Comparison of ENCODE assay signal across 9 cellular contexts in genomic region chrX:153984351-153985178, GRCh38. TPM values are rescaled to one million over a fixed set of nuclear protein-coding genes. Genes with fewer than 3 reads are reported as not detected.
DNase-seq lines count a peak whose midpoint lies in the region; ATAC-seq, FAIRE-seq and TF ChIP-seq lines count a peak whose summit lies in the region.
"Had no signal": no experiment of that assay in that cellular context is flagged by ENCODE, and none has a peak within 500 bp of the region (broad histone marks: within the 10 kb centered on the region; RNA-seq: fewer than 3 reads in every experiment).

No MANE protein-coding gene starts in this region.

- no peaks in the 10 kb centered on the region for H3F3A ChIP-seq in neural progenitor cell (ENCODE audit: low read depth)

- H4K91ac ChIP-seq in IMR-90 (ENCODE audit: insufficient read depth, low read depth, low read length) = no peak overlapping the region

- no peaks in the 10 kb centered on the region for H3K9me3 Mint-ChIP-seq in activated naive CD4-positive, alpha-beta T cell treated with anti-CD3 and anti-CD28 coated beads, Interleukin-2, amount 50 U/mL, for 72 hours
- H3K9me3 Mint-ChIP-seq in neural progenitor cell = no peaks in the 10 kb centered on the region

- H2AFZ ChIP-seq in IMR-90 (replicated peaks; ENCODE audit: low read length, poor library complexity) = no peak overlapping the region
- H2AFZ ChIP-seq in neural progenitor cell (replicated peaks) = no peak overlapping the region

- peak overlapping the region; percentile 28; the same call in 1 of the 2 replicates for H2AK5ac ChIP-seq in IMR-90 (ENCODE audit: low read depth, low read length)

- TF ChIP-seq CTCF in GM06990 (IDR thresholded peaks at IDR 0.05; ENCODE audit: insufficient read depth, low read length, poor library complexity, severe bottlenecking) (no peak), IMR-90 (conservative IDR thresholded peaks at IDR 0.05; ENCODE audit: low read depth, low read length) (no peak), neural progenitor cell (IDR thresholded peaks at IDR 0.05) (no peak)

- intact Hi-C loops in IMR-90 (cut with micrococcal nuclease) = no loop called here

- DNase-seq in GM06990 (ENCODE audit: extremely low read depth, insufficient read length) (peak; percentile 64), IMR-90 (no peak), neural progenitor cell (ENCODE audit: low spot score) (no peak), GM19239 (ENCODE audit: insufficient read length, low spot score) (no peak), COR-L47 (lab: John Stamatoyannopoulos, UW) (no peak), NCI-H748 (lab: John Stamatoyannopoulos, UW; ENCODE audit: unreplicated experiment) (no peak)
- DNase-seq in activated naive CD4-positive, alpha-beta T cell treated with anti-CD3 and anti-CD28 coated beads, Interleukin-2, amount 50 U/mL, for 72 hours (ENCODE audit: low spot score in 2 of 2) = peak in 1 of 2 donors; percentile 33
- DNase-seq: NCI-H2081 treated with DMSO at 0.1 percent for 48 hours had no signal

- no peak overlapping the region for H3K4me2 ChIP-seq in IMR-90 (ENCODE audit: low read depth, low read length)
- no peak overlapping the region for H3K4me2 ChIP-seq in neural progenitor cell

- H3K27ac Mint-ChIP-seq in activated naive CD4-positive, alpha-beta T cell treated with anti-CD3 and anti-CD28 coated beads, Interleukin-2, amount 50 U/mL, for 72 hours = peak overlapping the region; percentile 91 to 95
- H3K27ac Mint-ChIP-seq in neural progenitor cell = peak overlapping the region; percentile 72

- no peak overlapping the region for H3K14ac ChIP-seq in IMR-90 (replicated peaks; ENCODE audit: low read depth, low read length)

- in situ Hi-C loops in IMR-90 (cut with MboI; ENCODE audit: low sequenced_read_pairs) = no loop called here

- H3K27ac ChIP-seq in IMR-90 (ENCODE audit: insufficient read depth, low read length) (no peak overlapping the region), neural progenitor cell (no peak overlapping the region)

- no peak overlapping the region for H2BK15ac ChIP-seq in IMR-90 (ENCODE audit: low read depth, low read length)

- H3K9me3 ChIP-seq in IMR-90 (ENCODE audit: control insufficient read depth, insufficient read depth, low read length) (peaks cover 4% of the 10 kb centered on the region; the same call in 1 of the 2 replicates), neural progenitor cell (ENCODE audit: low read depth) (no peaks in the 10 kb centered on the region)

- no peaks in the 10 kb centered on the region for H3K4me1 ChIP-seq in IMR-90 (ENCODE audit: control insufficient read depth, insufficient read depth, low read length)
- no peaks in the 10 kb centered on the region for H3K4me1 ChIP-seq in neural progenitor cell

- no peak overlapping the region for H3K4me3 ChIP-seq in GM06990 (replicated peaks; ENCODE audit: low read depth, low read length)
- no peak overlapping the region for H3K4me3 ChIP-seq in IMR-90 (ENCODE audit: insufficient read depth, low read depth, low read length)
- H3K4me3 ChIP-seq in neural progenitor cell = no peak overlapping the region

- no peak for TF ChIP-seq RAD21 in IMR-90 (IDR thresholded peaks at IDR 0.05; ENCODE audit: low read length)

- H2BK5ac ChIP-seq in IMR-90 (ENCODE audit: low read depth, low read length, poor library complexity, severe bottlenecking) = no peak overlapping the region

- H2AK9ac ChIP-seq in IMR-90 (replicated peaks; ENCODE audit: low read depth, low read length, poor library complexity) = peak overlapping the region; percentile 9

- H4K8ac ChIP-seq in IMR-90 (ENCODE audit: low read depth in 2 of 2, low read length in 2 of 2) = peak overlapping the region; percentile 44 to 87; a peak in 2 of 4 replicates

- TF ChIP-seq POLR2A in IMR-90 (IDR thresholded peaks at IDR 0.05; ENCODE audit: low read depth, low read length) = no peak

- H3K9ac ChIP-seq in IMR-90 (ENCODE audit: low read depth, low read length) (no peak overlapping the region), neural progenitor cell (no peak overlapping the region)

- POLR2A ChIA-PET in IMR-90 (lab: Charles Lee; ENCODE audit: unreplicated experiment) = no interaction called here

- H3K36me3 ChIP-seq in GM06990 (ENCODE audit: control insufficient read depth, insufficient read depth, low read length) (no peaks in the 10 kb centered on the region), IMR-90 (ENCODE audit: control insufficient read depth, insufficient read depth, low read length) (no peaks in the 10 kb centered on the region; the same call in 1 of the 2 replicates), neural progenitor cell (no peaks in the 10 kb centered on the region)

- no peak overlapping the region for H3K56ac ChIP-seq in IMR-90 (ENCODE audit: extremely low read depth, insufficient read depth, low read length)

- 37% methylated on average over 2 of the region's 20 CpGs; no CpG with 5 or more reads in 1 of the 2 experiments for WGBS in IMR-90 (ENCODE audit: extremely low coverage in 2 of 2, insufficient read length in 1 of 2), 2 experiments

- H2BK20ac ChIP-seq in IMR-90 (ENCODE audit: low read depth, low read length) = no peak overlapping the region

- no peaks in the 10 kb centered on the region for H3K9me1 ChIP-seq in IMR-90 (ENCODE audit: insufficient read depth, low read length)

- H3K79me2 ChIP-seq in neural progenitor cell (ENCODE audit: low read depth) = no peaks in the 10 kb centered on the region

- H3K27me3 ChIP-seq in GM06990 (replicated peaks; ENCODE audit: control insufficient read depth, insufficient read depth, low read length) = no peaks in the 10 kb centered on the region
- no peaks in the 10 kb centered on the region; the same call in 1 of the 2 replicates for H3K27me3 ChIP-seq in IMR-90 (ENCODE audit: control insufficient read depth, insufficient read depth, low read length)
- no peaks in the 10 kb centered on the region for H3K27me3 ChIP-seq in neural progenitor cell

- no peaks in the 10 kb centered on the region for H3K79me1 ChIP-seq in IMR-90 (ENCODE audit: low read depth in 1 of 2, low read length in 2 of 2)

- dilution Hi-C loops in IMR-90 (cut with HindIII; ENCODE audit: low sequenced_read_pairs, unreplicated experiment) = no loop called here

- H4K20me1 ChIP-seq in IMR-90 (ENCODE audit: insufficient read depth, low read length) = no peaks in the 10 kb centered on the region
- H4K20me1 ChIP-seq in neural progenitor cell (ENCODE audit: low read depth) = no peaks in the 10 kb centered on the region

- ATAC-seq in IMR-90 (ENCODE audit: low read depth) = no peak
- ATAC-seq in activated naive CD4-positive, alpha-beta T cell treated with anti-CD3 and anti-CD28 coated beads, Interleukin-2, amount 50 U/mL, for 72 hours = peak; percentile 32 to 56
- no peak for ATAC-seq in GM21423 (IDR thresholded peaks at IDR 0.05; ENCODE audit: unreplicated experiment)

- peaks cover 5% of the 10 kb centered on the region for H3K27me3 Mint-ChIP-seq in neural progenitor cell (ENCODE audit: insufficient read depth, low read depth)

- no peak for FAIRE-seq in GM19239 (lab: Jason Lieb, UNC)

- no peak overlapping the region for H3K4ac ChIP-seq in IMR-90 (ENCODE audit: low read depth, low read length)

- CTCF ChIA-PET in IMR-90 (lab: Yijun Ruan, JAX) = no interaction called here

- H3K36me3 Mint-ChIP-seq in activated naive CD4-positive, alpha-beta T cell treated with anti-CD3 and anti-CD28 coated beads, Interleukin-2, amount 50 U/mL, for 72 hours = peaks cover 8 to 14% of the 10 kb centered on the region in 2 donors
- peaks cover 6% of the 10 kb centered on the region for H3K36me3 Mint-ChIP-seq in neural progenitor cell

- no peak overlapping the region for H3K18ac ChIP-seq in IMR-90 (ENCODE audit: low read depth, low read length)

- H4K5ac ChIP-seq in IMR-90 (ENCODE audit: low read depth, low read length) = no peak overlapping the region

- H3K4me1 Mint-ChIP-seq in neural progenitor cell = peaks cover 22% of the 10 kb centered on the region

- H2BK120ac ChIP-seq in IMR-90 (ENCODE audit: low read depth, low read length) = no peak overlapping the region

- no peak overlapping the region for H3K23ac ChIP-seq in IMR-90 (ENCODE audit: low read depth, low read length)

- no peak overlapping the region for H3K4me3 Mint-ChIP-seq in neural progenitor cell

- BruUV-seq in IMR-90 (replicated peaks; lab: Mats Ljungman, UMichigan) = no TSS peak

RNA-seq across cellular contexts. Expression of gene TMEM187, which starts 12.0 kb away (rescaled TPM):
- total RNA-seq in IMR-90 (2012; rRNA removed) = 2.8 and 3.4 TPM in 2 replicates
- 6.2 and 6.3 TPM in 2 replicates for polyA plus RNA-seq in IMR-90 (2012; rRNA removed)
- polyA plus RNA-seq in IMR-90 (2012; cell fraction: cytosol; rRNA removed) = 4.8 and 12.1 TPM in 2 replicates
- polyA plus RNA-seq in IMR-90 (2012; cell fraction: nucleus; rRNA removed; ENCODE audit: low replicate concordance) = 3.3 and 9.5 TPM in 2 replicates
- 1 to 10 TPM; 5.1 to 6.4 TPM for total RNA-seq in activated naive CD4-positive, alpha-beta T cell treated with anti-CD3 and anti-CD28 coated beads, Interleukin-2, amount 50 U/mL, for 72 hours
- 2.4 and 6.8 TPM in 2 replicates for total RNA-seq in neural progenitor cell (ENCODE audit: low replicate concordance)

RNA-seq across cellular contexts. Expression of gene HCFC1, which starts 12.9 kb away (rescaled TPM):
- total RNA-seq in IMR-90 (2012; rRNA removed) = 3.2 and 4.4 TPM in 2 replicates
- 17.6 and 19.0 TPM in 2 replicates for polyA plus RNA-seq in IMR-90 (2012; rRNA removed)
- 12.9 and 16.8 TPM in 2 replicates for polyA plus RNA-seq in IMR-90 (2012; cell fraction: cytosol; rRNA removed)
- 21.4 and 46.2 TPM in 2 replicates for polyA plus RNA-seq in IMR-90 (2012; cell fraction: nucleus; rRNA removed; ENCODE audit: low replicate concordance)
- total RNA-seq in activated naive CD4-positive, alpha-beta T cell treated with anti-CD3 and anti-CD28 coated beads, Interleukin-2, amount 50 U/mL, for 72 hours = 100 to 1,000 TPM in 1 of 2 donors, 10 to 100 TPM in 1; 95.9 to 102 TPM
- 20.7 and 57.7 TPM in 2 replicates for total RNA-seq in neural progenitor cell (ENCODE audit: low replicate concordance)

RNA-seq across cellular contexts. Expression of gene IRAK1, which starts 35.1 kb away (rescaled TPM):
- 31.9 and 33.3 TPM in 2 replicates for total RNA-seq in IMR-90 (2012; rRNA removed)
- polyA plus RNA-seq in IMR-90 (2012; rRNA removed) = 50.2 and 61.9 TPM in 2 replicates
- polyA plus RNA-seq in IMR-90 (2012; cell fraction: cytosol; rRNA removed) = 39.9 and 45.4 TPM in 2 replicates
- polyA plus RNA-seq in IMR-90 (2012; cell fraction: nucleus; rRNA removed; ENCODE audit: low replicate concordance) = 55.8 and 105 TPM in 2 replicates
- 100 to 1,000 TPM; 104 to 123 TPM for total RNA-seq in activated naive CD4-positive, alpha-beta T cell treated with anti-CD3 and anti-CD28 coated beads, Interleukin-2, amount 50 U/mL, for 72 hours
- total RNA-seq in neural progenitor cell (ENCODE audit: low replicate concordance) = 6.8 and 13.6 TPM in 2 replicates

RNA-seq across cellular contexts. Expression of gene RENBP, which starts 40.1 kb away (rescaled TPM):
- total RNA-seq in IMR-90 (2012; rRNA removed) (0.18 TPM in 1 of 2 replicates, not detected in the other), neural progenitor cell (ENCODE audit: low replicate concordance) (5.4 and 9.3 TPM in 2 replicates)
- polyA plus RNA-seq in IMR-90 (2012; rRNA removed) = 0.10 and 0.15 TPM in 2 replicates
- 0.13 TPM in 1 of 2 replicates, not detected in the other for polyA plus RNA-seq in IMR-90 (2012; cell fraction: cytosol; rRNA removed)
- polyA plus RNA-seq in IMR-90 (2012; cell fraction: nucleus; rRNA removed; ENCODE audit: low replicate concordance) = 0.35 and 0.52 TPM in 2 replicates
- 10 to 100 TPM; 14.8 to 16.1 TPM for total RNA-seq in activated naive CD4-positive, alpha-beta T cell treated with anti-CD3 and anti-CD28 coated beads, Interleukin-2, amount 50 U/mL, for 72 hours

RNA-seq across cellular contexts. Expression of gene NAA10, which starts 49.7 kb away (rescaled TPM):
- total RNA-seq in IMR-90 (2012; rRNA removed) (98.6 and 118 TPM in 2 replicates), neural progenitor cell (ENCODE audit: low replicate concordance) (55.5 and 113 TPM in 2 replicates)
- polyA plus RNA-seq in IMR-90 (2012; rRNA removed) = 150 and 172 TPM in 2 replicates
- 86.7 and 192 TPM in 2 replicates for polyA plus RNA-seq in IMR-90 (2012; cell fraction: cytosol; rRNA removed)
- polyA plus RNA-seq in IMR-90 (2012; cell fraction: nucleus; rRNA removed; ENCODE audit: low replicate concordance) = 176 and 320 TPM in 2 replicates
- 100 to 1,000 TPM in 1 of 2 donors, 10 to 100 TPM in 1; 97.9 to 129 TPM for total RNA-seq in activated naive CD4-positive, alpha-beta T cell treated with anti-CD3 and anti-CD28 coated beads, Interleukin-2, amount 50 U/mL, for 72 hours

Comparison
In these comparisons a context has a peak if more than half of its experiments do, and no peak if none do; other contexts are left out.
1. ATAC-seq: peak in activated naive CD4-positive, alpha-beta T cell treated with anti-CD3 and anti-CD28 coated beads, Interleukin-2, amount 50 U/mL, for 72 hours (2 of 2); none in IMR-90 (single experiment) and GM21423 (single experiment).